ENCODE assay signal across 1 cellular context in genomic region chr9:38516273-38516672, GRCh38.
TF ChIP-seq lines count a peak whose summit lies in the region.

No MANE protein-coding gene starts in this region.

TF ChIP-seq in endothelial cell of umbilical vein, 7 proteins besides CTCF, POLR2A, EP300 and RAD21:
- peak; percentile 27 for TF ChIP-seq FOS (IDR thresholded peaks at IDR 0.05; ENCODE audit: borderline replicate concordance, insufficient read depth, low read length)
